ENCODE assay signal across 1 cellular context in the genomic region with DNA sequence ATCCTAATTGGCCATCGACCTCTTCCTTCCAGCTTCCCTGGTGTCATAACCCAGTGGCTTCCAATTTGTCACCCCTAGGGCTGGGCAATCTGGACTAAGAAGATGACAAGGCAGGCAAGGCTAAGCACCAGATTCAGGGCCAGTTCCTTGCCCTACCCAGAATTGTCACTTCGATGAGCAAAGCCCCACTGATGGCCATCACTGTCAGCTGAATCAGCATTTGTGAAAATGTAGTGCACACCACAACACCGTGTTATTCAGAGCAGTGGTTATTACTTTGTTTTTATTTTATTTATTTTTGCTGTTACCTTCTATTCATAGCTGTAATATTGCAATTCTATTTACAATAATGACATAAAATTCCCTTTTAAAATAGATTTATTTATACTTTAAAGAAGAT.
TF ChIP-seq lines count a peak whose summit lies in the region.

No MANE protein-coding gene starts in this region.

TF ChIP-seq in SK-N-SH, 30 proteins besides CTCF, POLR2A, EP300 and RAD21 (continued from another document):
- no peak for TF ChIP-seq NRF1 (IDR thresholded peaks at IDR 0.05; ENCODE audit: low read depth, low read length)
- no peak for TF ChIP-seq SMC3 (IDR thresholded peaks at IDR 0.05; ENCODE audit: low read depth, low read length)
- TF ChIP-seq, protein P1, sequence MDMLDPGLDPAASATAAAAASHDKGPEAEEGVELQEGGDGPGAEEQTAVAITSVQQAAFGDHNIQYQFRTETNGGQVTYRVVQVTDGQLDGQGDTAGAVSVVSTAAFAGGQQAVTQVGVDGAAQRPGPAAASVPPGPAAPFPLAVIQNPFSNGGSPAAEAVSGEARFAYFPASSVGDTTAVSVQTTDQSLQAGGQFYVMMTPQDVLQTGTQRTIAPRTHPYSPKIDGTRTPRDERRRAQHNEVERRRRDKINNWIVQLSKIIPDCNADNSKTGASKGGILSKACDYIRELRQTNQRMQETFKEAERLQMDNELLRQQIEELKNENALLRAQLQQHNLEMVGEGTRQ (IDR thresholded peaks at IDR 0.05; ENCODE audit: borderline replicate concordance, low read depth, low read length): no peak
- no peak for TF ChIP-seq GABPA (IDR thresholded peaks at IDR 0.05; ENCODE audit: low read depth)
- TF ChIP-seq FOXJ3 (CRISPR knock-in tag; IDR thresholded peaks at IDR 0.05): no peak
TF ChIP-seq in SK-N-SH: peak in this region for 0.
